ENCODE assay signal across 13 cellular contexts in the genomic region with DNA sequence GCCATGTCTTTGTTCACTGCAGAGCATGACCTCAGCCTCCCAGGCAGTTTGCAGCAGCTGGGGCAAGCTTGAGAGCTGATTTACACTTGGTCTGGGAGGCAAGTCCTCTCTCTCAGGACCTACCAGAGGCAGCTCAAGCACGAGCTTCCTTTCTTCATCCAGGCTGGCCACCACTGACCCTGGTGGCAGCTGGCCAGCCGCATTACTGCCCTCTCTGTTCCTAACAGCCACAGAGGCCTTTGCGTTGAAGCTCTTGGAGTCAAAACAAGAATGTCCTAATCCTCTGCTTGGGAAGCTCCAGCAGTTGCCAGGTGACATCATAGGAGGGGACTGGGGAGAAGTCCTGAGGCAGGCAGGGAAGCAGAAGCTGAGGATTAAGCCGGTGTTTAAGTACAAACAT.
DNase-seq lines count a peak whose midpoint lies in the region; ATAC-seq, FAIRE-seq and TF ChIP-seq lines count a peak whose summit lies in the region.
"Had no signal": no experiment of that assay in that cellular context is flagged by ENCODE, and none has a peak within 500 bp of the region (broad histone marks: within the 10 kb centered on the region; RNA-seq: fewer than 3 reads in every experiment).

No MANE protein-coding gene starts in this region.

- no peak overlapping the region for H3K27ac Mint-ChIP-seq in stimulated activated memory B cell treated with anti-CD40 and anti-IgM and Interleukin-4, amounts not matched to agents 10 μg/mL and 1 μg/mL and 100 μg/mL, for 72 hours
- H3K27ac Mint-ChIP-seq: stimulated activated naive B cell treated with anti-CD40 and anti-IgM and Interleukin-4, amounts not matched to agents 10 μg/mL and 1 μg/mL and 100 μg/mL, for 72 hours had no signal

- no peak for TF ChIP-seq CTCF in lower leg skin (IDR thresholded peaks at IDR 0.05)

- H3K4me3 Mint-ChIP-seq in stimulated activated memory B cell treated with anti-CD40 and anti-IgM and Interleukin-4, amounts not matched to agents 10 μg/mL and 1 μg/mL and 100 μg/mL, for 72 hours: no peak overlapping the region
- H3K4me3 Mint-ChIP-seq: stimulated activated naive B cell treated with anti-CD40 and anti-IgM and Interleukin-4, amounts not matched to agents 10 μg/mL and 1 μg/mL and 100 μg/mL, for 72 hours had no signal

- DNase-seq in HAP-1 (ENCODE audit: low spot score in 2 of 2) (peak; percentile 62 to 70), dermis blood vessel endothelial cell (peak; percentile 49), lower leg skin (ENCODE audit: low spot score in 2 of 2) (peak; percentile 75 to 94), small intestine (peak; percentile 15), HuH-7 (ENCODE audit: low spot score) (no peak)
- DNase-seq in activated CD4-positive, alpha-beta T cell treated with anti-CD3 and anti-CD28 coated beads, Interleukin-2, amount 50 U/mL, for 1 hour: no peak
- DNase-seq: activated naive CD4-positive, alpha-beta T cell treated with Interleukin-2 at 50 U/mL for 16 hours; stimulated activated naive B cell treated with anti-CD40 and anti-IgM and Interleukin-4, amounts not matched to agents 10 μg/mL and 1 μg/mL and 100 μg/mL, for 72 hours had no signal

- no peak for ATAC-seq in stimulated activated memory B cell treated with anti-CD40 and anti-IgM and Interleukin-4, amounts not matched to agents 10 μg/mL and 1 μg/mL and 100 μg/mL, for 72 hours
- no peak for ATAC-seq in GM19324 (IDR thresholded peaks at IDR 0.05; ENCODE audit: low FRiP score, unreplicated experiment)
- ATAC-seq: stimulated activated naive B cell treated with anti-CD40 and anti-IgM and Interleukin-4, amounts not matched to agents 10 μg/mL and 1 μg/mL and 100 μg/mL, for 72 hours had no signal

- 48 to 54% methylated on average over 4 of the region's 4 CpGs for WGBS in lower leg skin, 2 donors
- WGBS in small intestine, 3 donors: 54 to 80% (median 74%) methylated on average over 4 of the region's 4 CpGs

- H3K9me3 Mint-ChIP-seq in stimulated activated memory B cell treated with anti-CD40 and anti-IgM and Interleukin-4, amounts not matched to agents 10 μg/mL and 1 μg/mL and 100 μg/mL, for 72 hours: peaks cover 4% of the 10 kb centered on the region

- no peak for FAIRE-seq in small intestine (lab: Jason Lieb, UNC)
- FAIRE-seq: G401.6, HTR-8/SVneo had no signal

- H3K36me3 ChIP-seq in HAP-1 (replicated peaks): no peaks in the 10 kb centered on the region
- H3K36me3 ChIP-seq in small intestine (ENCODE audit: control insufficient read depth in 2 of 2, insufficient read depth in 2 of 2, low read length in 2 of 2): no peaks in the 10 kb centered on the region

- H3K9me3 ChIP-seq in HAP-1 (no peaks in the 10 kb centered on the region), small intestine (ENCODE audit: control insufficient read depth, low read depth) (no peaks in the 10 kb centered on the region)

- H3K27ac ChIP-seq in small intestine (ENCODE audit: low read depth in 1 of 2, low read length in 1 of 2): peak overlapping the region in 1 of 2 donors; percentile 75
- H3K27ac ChIP-seq: SK-N-MC had no signal

- no peak for TF ChIP-seq POLR2A in lower leg skin (IDR thresholded peaks at IDR 0.05)

- intact Hi-C loops in lower leg skin (cut with DNase I; ENCODE audit: low total_unique reads): no loop called here

- peaks cover 43% of the 10 kb centered on the region for H3K27me3 Mint-ChIP-seq in stimulated activated memory B cell treated with anti-CD40 and anti-IgM and Interleukin-4, amounts not matched to agents 10 μg/mL and 1 μg/mL and 100 μg/mL, for 72 hours

- H3K4me3 ChIP-seq in HAP-1 (no peak overlapping the region), lower leg skin (ENCODE audit: low read depth, poor library complexity, severe bottlenecking) (no peak overlapping the region), small intestine (ENCODE audit: low read depth in 1 of 2, low read length in 2 of 2) (no peak overlapping the region)
- H3K4me3 ChIP-seq: SK-N-MC had no signal

- H3K4me1 Mint-ChIP-seq in stimulated activated memory B cell treated with anti-CD40 and anti-IgM and Interleukin-4, amounts not matched to agents 10 μg/mL and 1 μg/mL and 100 μg/mL, for 72 hours: no peaks in the 10 kb centered on the region
- H3K4me1 Mint-ChIP-seq: stimulated activated naive B cell treated with anti-CD40 and anti-IgM and Interleukin-4, amounts not matched to agents 10 μg/mL and 1 μg/mL and 100 μg/mL, for 72 hours had no signal

- in situ Hi-C loops in HAP-1 (cut with MboI; ENCODE audit: low sequenced_read_pairs): no loop called here

- H3K27me3 ChIP-seq in HAP-1 (ENCODE audit: low read depth) (no peaks in the 10 kb centered on the region), small intestine (ENCODE audit: control insufficient read depth in 2 of 2, insufficient read depth in 2 of 2, low read length in 2 of 2) (no peaks in the 10 kb centered on the region)

- H3K4me1 ChIP-seq in HAP-1: peaks cover 51% of the 10 kb centered on the region
- no peaks in the 10 kb centered on the region for H3K4me1 ChIP-seq in small intestine (ENCODE audit: control insufficient read depth in 2 of 2, insufficient read depth in 1 of 2, low read depth in 1 of 2, low read length in 1 of 2)

- H3K36me3 Mint-ChIP-seq in stimulated activated memory B cell treated with anti-CD40 and anti-IgM and Interleukin-4, amounts not matched to agents 10 μg/mL and 1 μg/mL and 100 μg/mL, for 72 hours: no peaks in the 10 kb centered on the region

Comparison
In these comparisons a context has a peak if more than half of its experiments do, and no peak if none do; other contexts are left out.
1. DNase-seq: peak in HAP-1 (2 of 2), dermis blood vessel endothelial cell (single experiment), lower leg skin (2 of 2) and small intestine (single experiment); none in activated CD4-positive, alpha-beta T cell treated with anti-CD3 and anti-CD28 coated beads, Interleukin-2, amount 50 U/mL, for 1 hour (single experiment) and HuH-7 (single experiment).